In genomic region chr1:53220171-53220961, GRCh38 we compare ENCODE assay signal across 8 cellular contexts. TPM values are rescaled to one million over a fixed set of nuclear protein-coding genes. Genes with fewer than 3 reads are reported as not detected.
A peak's percentile ranks its signal among the peaks of the same experiment; 100 is the strongest.
DNase-seq lines count a peak whose midpoint lies in the region; ATAC-seq, FAIRE-seq and TF ChIP-seq lines count a peak whose summit lies in the region.

TSS of gene CZIB (minus strand) at chr1:53220634. CDS start at chr1:53220575, 59 bp downstream.

- H3K9me3 ChIP-seq in A549 (no peaks in the 10 kb centered on the region), breast epithelium (no peaks in the 10 kb centered on the region), iPS-18c (ENCODE audit: control insufficient read depth, insufficient read depth, low read length) (no peaks in the 10 kb centered on the region)

- TF ChIP-seq CTCF in A549 (IDR thresholded peaks at IDR 0.05) (no peak), VCaP (conservative IDR thresholded peaks at IDR 0.05) (no peak), breast epithelium (IDR thresholded peaks at IDR 0.05) (no peak)

- no peaks in the 10 kb centered on the region for H3K27me3 ChIP-seq in breast epithelium

- H3K4me2 ChIP-seq in A549: peak within 1 kb of the TSS; percentile 87

- DNase-seq in A549 (ENCODE audit: low read depth in 1 of 2, low spot score in 1 of 2) (peak; percentile 73 to 92), NCI-H2171 treated with DMSO at 0.1 percent for 48 hours (lab: John Stamatoyannopoulos, UW) (peak; percentile 93), breast epithelium (ENCODE audit: low spot score in 2 of 2) (peak; percentile 92 to 94)

- TF ChIP-seq EP300 in A549 (IDR thresholded peaks at IDR 0.05): no peak

- H3K4me3 ChIP-seq in A549 (peak within 1 kb of the TSS; percentile 64), breast epithelium (peak within 1 kb of the TSS; percentile 78 to 87 (median 84)), iPS-18c (ENCODE audit: insufficient read depth, low read depth, low read length) (peak within 1 kb of the TSS; percentile 99), skin epidermis (peak within 1 kb of the TSS; percentile 63 to 79 (median 71))

- H3K4me1 ChIP-seq in A549: peaks cover 11% of the 10 kb centered on the region; the same call in 2 of the 3 replicates
- H3K4me1 ChIP-seq in breast epithelium: peaks cover 0 to 8% of the 10 kb centered on the region in 2 donors

- ATAC-seq in A549: peak; percentile 95
- ATAC-seq in GM18867 (IDR thresholded peaks at IDR 0.05; ENCODE audit: unreplicated experiment): peak; percentile 93
- peak; percentile 94 for ATAC-seq in HG03103 (IDR thresholded peaks at IDR 0.05; ENCODE audit: low read depth, unreplicated experiment)

- TF ChIP-seq POLR2A in A549 (IDR thresholded peaks at IDR 0.05; ENCODE audit: low read length) (peak; percentile 72), breast epithelium (IDR thresholded peaks at IDR 0.05) (peak; percentile 94)

- intact Hi-C loops in breast epithelium (cut with DNase I; ENCODE audit: low total_unique reads): no loop called here

- no peak for TF ChIP-seq RAD21 in A549 (conservative IDR thresholded peaks at IDR 0.05 in 1 of 2, IDR thresholded peaks at IDR 0.05 in 1 of 2)

- POLR2A ChIA-PET in A549 (lab: Yijun Ruan, JAX): interaction anchor here (1.0 to 1.8 kb wide), 2 partner anchors 8 to 15 kb away, joined by 3 to 6 read pairs; no protein-coding TSS in a partner anchor

- CTCF ChIA-PET in A549 (lab: Yijun Ruan, JAX): interaction anchor here (0.6 kb wide), 1 partner anchor 232 kb away, joined by 3 read pairs; no protein-coding TSS in a partner anchor

- 5% methylated on average over 18 of the region's 61 CpGs for WGBS in A549 (ENCODE audit: missing lambda C conversion rate)

- FAIRE-seq in A549 (lab: Jason Lieb, UNC): no peak

- H3K27ac ChIP-seq in A549 (peak within 1 kb of the TSS; percentile 88 to 99), VCaP (peak within 1 kb of the TSS; percentile 95), breast epithelium (peak within 1 kb of the TSS; percentile 93 to 98), skin epidermis (peak within 1 kb of the TSS; percentile 81 to 98 (median 95))

- no peaks in the 10 kb centered on the region for H3K36me3 ChIP-seq in breast epithelium

TF ChIP-seq in A549, 52 proteins besides CTCF, POLR2A, EP300 and RAD21:
- no peak for TF ChIP-seq RARB (CRISPR knock-in tag; IDR thresholded peaks at IDR 0.05)
- peak; percentile 76 to 93; a peak in 4 of 5 replicates for TF ChIP-seq JUN (IDR thresholded peaks at IDR 0.05)
- TF ChIP-seq, protein P1, sequence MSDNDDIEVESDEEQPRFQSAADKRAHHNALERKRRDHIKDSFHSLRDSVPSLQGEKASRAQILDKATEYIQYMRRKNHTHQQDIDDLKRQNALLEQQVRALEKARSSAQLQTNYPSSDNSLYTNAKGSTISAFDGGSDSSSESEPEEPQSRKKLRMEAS (IDR thresholded peaks at IDR 0.05): peak; percentile 87
- TF ChIP-seq POLR2AphosphoS2 (conservative IDR thresholded peaks at IDR 0.05; ENCODE audit: low read length): no peak
- TF ChIP-seq PHF8 (IDR thresholded peaks at IDR 0.05; ENCODE audit: borderline replicate concordance, low read depth): peak; percentile 96; the same call in 1 of the 2 replicates
- 0 out of 2 replicates have a peak, but pooled peaks have one; percentile 19 for TF ChIP-seq GATA3 (IDR thresholded peaks at IDR 0.05; ENCODE audit: borderline replicate concordance)
- TF ChIP-seq, protein P2, sequence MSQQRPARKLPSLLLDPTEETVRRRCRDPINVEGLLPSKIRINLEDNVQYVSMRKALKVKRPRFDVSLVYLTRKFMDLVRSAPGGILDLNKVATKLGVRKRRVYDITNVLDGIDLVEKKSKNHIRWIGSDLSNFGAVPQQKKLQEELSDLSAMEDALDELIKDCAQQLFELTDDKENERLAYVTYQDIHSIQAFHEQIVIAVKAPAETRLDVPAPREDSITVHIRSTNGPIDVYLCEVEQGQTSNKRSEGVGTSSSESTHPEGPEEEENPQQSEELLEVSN (IDR thresholded peaks at IDR 0.05; ENCODE audit: borderline replicate concordance, low read depth): peak; percentile 41; the same call in 1 of the 2 replicates
- TF ChIP-seq BCL3 (IDR thresholded peaks at IDR 0.05): peak; percentile 92

RNA-seq across cellular contexts. Expression of gene CZIB, which starts in this region (rescaled TPM):
- polyA plus RNA-seq in A549 (2011; rRNA removed) (60.1 and 66.2 TPM in 2 replicates), A549 (2017; fragmentation: RNase III; extraction: RNeasy Plus Mini Kit Qiagen cat#74134 plus additional on column Dnase treatment) (33.1 to 33.4 TPM (median 33.2 TPM) in 3 replicates)
- 37.7 and 39.2 TPM in 2 replicates for polyA plus RNA-seq in A549 (2012; cell fraction: cytosol; rRNA removed)
- 25.2 and 28.7 TPM in 2 replicates for polyA plus RNA-seq in A549 (2012; cell fraction: nucleus; rRNA removed)
- 21.9 and 25.0 TPM in 2 replicates for polyA minus RNA-seq in A549 (2011; rRNA and poly(A)+ RNA removed)
- 10 to 100 TPM; 60.6 to 69.8 (median 61.3) TPM for total RNA-seq in breast epithelium

Comparison
In these comparisons a context has a peak if more than half of its experiments do, and no peak if none do; other contexts are left out.
1. Peak in every context shown above with its lines: DNase-seq, ATAC-seq, H3K4me3 ChIP-seq and H3K27ac ChIP-seq.